8 cellular contexts compared by ENCODE assay signal in the genomic region with DNA sequence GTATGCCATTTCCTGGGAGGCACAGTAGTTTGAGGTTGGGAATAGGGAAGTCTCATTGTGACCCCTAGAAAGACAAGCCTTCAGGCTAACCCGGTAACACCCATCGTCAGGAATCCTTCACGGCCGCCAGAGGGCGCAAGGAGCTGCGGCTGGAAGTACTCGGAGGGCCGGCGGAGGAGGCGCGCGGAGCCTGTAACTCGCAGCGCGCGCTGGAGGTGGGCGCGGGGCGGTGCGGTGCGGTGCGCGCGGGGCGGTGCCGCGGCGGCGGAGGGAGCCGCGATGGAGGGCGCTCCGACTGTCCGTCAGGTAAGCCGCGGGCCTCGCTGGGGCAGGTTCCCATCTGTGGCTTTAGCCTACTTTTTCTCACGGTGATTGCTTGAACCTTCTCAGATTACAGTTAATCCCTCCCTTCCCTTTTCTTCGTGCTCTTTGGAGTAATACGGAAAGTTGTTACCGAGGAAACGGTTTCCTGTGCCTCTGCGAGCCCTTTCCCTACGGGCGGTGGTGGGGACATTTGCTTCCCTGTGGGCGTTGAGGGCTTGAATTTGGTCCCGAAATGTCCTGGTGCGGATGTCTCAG. TPM values are rescaled to one million over a fixed set of nuclear protein-coding genes. Genes with fewer than 3 reads are reported as not detected.
DNase-seq lines count a peak whose midpoint lies in the region; ATAC-seq and TF ChIP-seq lines count a peak whose summit lies in the region.

A gene (plus strand): TSS at position 158 of the 579 bp plus-strand sequence. CDS start 122 bp downstream, at position 280.

- TF ChIP-seq POLR2A in GM15510 (IDR thresholded peaks at IDR 0.05; ENCODE audit: borderline replicate concordance, extremely low read depth, insufficient read length): peak; percentile 29
- peak in 1 of 2 donors; percentile 31 for TF ChIP-seq POLR2A in uterus (IDR thresholded peaks at IDR 0.05)

- intact Hi-C loops in right cardiac atrium (cut with DNase I) (no loop called here), uterus (cut with DNase I; ENCODE audit: low total_unique reads) (no loop called here)

- H3K9me3 ChIP-seq in right cardiac atrium (ENCODE audit: control insufficient read depth, low read length): no peaks in the 10 kb centered on the region
- H3K9me3 ChIP-seq in uterus: no peaks in the 10 kb centered on the region

- peak within 1 kb of the TSS; percentile 70 for H3K4me3 ChIP-seq in right cardiac atrium (ENCODE audit: low read length)
- H3K4me3 ChIP-seq in uterus: peak within 1 kb of the TSS; percentile 39 to 50

- no peaks in the 10 kb centered on the region for H3K36me3 ChIP-seq in uterus

- DNase-seq in NCI-H146 treated with DMSO at 0.1 percent for 48 hours (lab: John Stamatoyannopoulos, UW; ENCODE audit: unreplicated experiment): peak; percentile 93
- peak; percentile 71 to 85 (median 78) for DNase-seq in T-helper 1 cell
- peak in 54 of 56 donors; percentile 16 to 88 (median 59) for DNase-seq in amygdala (lab: John Stamatoyannopoulos, UW)
- DNase-seq in right cardiac atrium: peak; percentile 87 to 95 (median 93)
- DNase-seq in pulmonary artery endothelial cell (ENCODE audit: low read depth, low spot score): peak; percentile 69
- peak; percentile 81 to 83 for DNase-seq in uterus

- H3K4me1 ChIP-seq in right cardiac atrium (ENCODE audit: control insufficient read depth, insufficient read depth, low read length) (no peaks in the 10 kb centered on the region), uterus (no peaks in the 10 kb centered on the region)

- TF ChIP-seq CTCF in uterus (IDR thresholded peaks at IDR 0.05): peak; percentile 73 to 92 (median 87)

- no peak within 1 kb of the TSS for H3K27ac ChIP-seq in right cardiac atrium (ENCODE audit: low read length)
- H3K27ac ChIP-seq in uterus: peak within 1 kb of the TSS; percentile 57 to 61

- ATAC-seq in HG02938 (IDR thresholded peaks at IDR 0.05; ENCODE audit: unreplicated experiment): peak; percentile 95
- ATAC-seq in right cardiac atrium: peak; percentile 98

- under 1% methylated on average over 48 of the region's 48 CpGs for WGBS in right cardiac atrium

- H3K27me3 ChIP-seq in right cardiac atrium (ENCODE audit: control insufficient read depth, insufficient read depth) (no peaks in the 10 kb centered on the region), uterus (no peaks in the 10 kb centered on the region)

RNA-seq across cellular contexts. Expression of the gene that starts here (rescaled TPM):
- total RNA-seq in right cardiac atrium (1 to 10 TPM in 3 of 4 donors, under 1 TPM in 1; 0.94 to 3.0 (median 1.8) TPM), pulmonary artery endothelial cell (19.0 and 20.2 TPM in 2 replicates), uterus (10 to 100 TPM in 2 of 4 donors, 1 to 10 TPM in 1, under 1 TPM in 1; 0.26 to 16.6 (median 6.9) TPM)
- 0.38 TPM for polyA plus RNA-seq in right cardiac atrium
